Comparison of ENCODE assay signal across 1 cellular context in genomic region chr2:27281442-27281841, GRCh38.
TF ChIP-seq lines count a peak whose summit lies in the region.

No MANE protein-coding gene starts in this region.

TF ChIP-seq in IMR-90, 13 proteins besides CTCF, POLR2A, EP300 and RAD21:
- no peak for TF ChIP-seq CEBPB (IDR thresholded peaks at IDR 0.05; ENCODE audit: low read depth, low read length)
- TF ChIP-seq NFE2L2 (IDR thresholded peaks at IDR 0.05; ENCODE audit: low read depth, low read length), result no peak
- TF ChIP-seq SMC3 (IDR thresholded peaks at IDR 0.05; ENCODE audit: low read depth, low read length), result no peak
- TF ChIP-seq BHLHE40 (IDR thresholded peaks at IDR 0.05; ENCODE audit: low read depth, low read length), result no peak
- no peak for TF ChIP-seq RFX5 (IDR thresholded peaks at IDR 0.05; ENCODE audit: low read depth, low read length)
- no peak for TF ChIP-seq RCOR1 (IDR thresholded peaks at IDR 0.05; ENCODE audit: insufficient replicate concordance, low read length)
- TF ChIP-seq FOS (IDR thresholded peaks at IDR 0.05; ENCODE audit: low read depth, low read length), result no peak
- TF ChIP-seq MAFK (IDR thresholded peaks at IDR 0.05; ENCODE audit: low read depth, low read length), result no peak
- no peak for TF ChIP-seq USF2 (IDR thresholded peaks at IDR 0.05; ENCODE audit: low read depth, low read length)
- no peak for TF ChIP-seq ELK1 (IDR thresholded peaks at IDR 0.05; ENCODE audit: borderline replicate concordance, low read depth, low read length)
- TF ChIP-seq CHD1 (IDR thresholded peaks at IDR 0.05; ENCODE audit: low read depth, low read length), result no peak
- no peak for TF ChIP-seq MAZ (IDR thresholded peaks at IDR 0.05; ENCODE audit: borderline replicate concordance, low read depth, low read length)
- no peak for TF ChIP-seq MXI1 (IDR thresholded peaks at IDR 0.05; ENCODE audit: borderline replicate concordance, low read depth, low read length)
TF ChIP-seq in IMR-90: peak in this region for 0.
